Comparison of ENCODE assay signal across 13 cellular contexts in genomic region chr13:38180100-38180499, GRCh38.
A peak's percentile ranks its signal among the peaks of the same experiment; 100 is the strongest.
DNase-seq lines count a peak whose midpoint lies in the region; ATAC-seq and TF ChIP-seq lines count a peak whose summit lies in the region.
"Had no signal": no experiment of that assay in that cellular context is flagged by ENCODE, and none has a peak within 500 bp of the region (broad histone marks: within the 10 kb centered on the region; RNA-seq: fewer than 3 reads in every experiment).

No MANE protein-coding gene starts in this region.

- H3K27me3 ChIP-seq in ACC112 (ENCODE audit: insufficient read depth, low read length) (no peaks in the 10 kb centered on the region), SK-N-SH (ENCODE audit: insufficient read depth) (no peaks in the 10 kb centered on the region)
- H3K27me3 ChIP-seq: cardiac muscle cell had no signal

- peak overlapping the region in 2 of 3 donors; percentile 59 to 70 for H3K4me3 Mint-ChIP-seq in T-cell
- H3K4me3 Mint-ChIP-seq in CD14-positive monocyte: no peak overlapping the region
- H3K4me3 Mint-ChIP-seq: nephron had no signal

- H3K36me3 ChIP-seq in ACC112 (ENCODE audit: insufficient read depth, low read length): no peaks in the 10 kb centered on the region
- no peaks in the 10 kb centered on the region for H3K36me3 ChIP-seq in SK-N-SH (replicated peaks in 1 of 2; ENCODE audit: control insufficient read depth in 1 of 2, insufficient read depth in 2 of 2, low read length in 1 of 2)
- H3K36me3 ChIP-seq: cardiac muscle cell, HAP-1 had no signal

- H4K20me1 ChIP-seq in SK-N-SH (ENCODE audit: insufficient read depth): no peaks in the 10 kb centered on the region

- no peaks in the 10 kb centered on the region for H3K9me2 ChIP-seq in SK-N-SH

- whole genome bisulfite sequencing in SK-N-SH (ENCODE audit: low lambda C conversion rate): 3% methylated on average over 1 of the region's 1 CpG

- POLR2A ChIA-PET in T-cell (lab: Charles Lee): no interaction called here
- POLR2A ChIA-PET in SK-N-SH (lab: Yijun Ruan, JAX): no interaction called here

- H3K36me3 Mint-ChIP-seq in T-cell: no peaks in the 10 kb centered on the region
- no peaks in the 10 kb centered on the region for H3K36me3 Mint-ChIP-seq in CD14-positive monocyte
- H3K36me3 Mint-ChIP-seq: IgD-negative memory B cell had no signal

- H3K9ac ChIP-seq in SK-N-SH: no peak overlapping the region

- no peaks in the 10 kb centered on the region for H3K27me3 Mint-ChIP-seq in T-cell
- peaks cover 0 to 3% (median 0%) of the 10 kb centered on the region in 3 donors for H3K27me3 Mint-ChIP-seq in CD14-positive monocyte (ENCODE audit: low read depth in 3 of 3)
- H3K27me3 Mint-ChIP-seq: IgD-negative memory B cell had no signal

- TF ChIP-seq CTCF in CD14-positive monocyte (IDR thresholded peaks at IDR 0.05) (no peak), SK-N-SH (IDR thresholded peaks at IDR 0.05) (no peak)

- no peak overlapping the region; the same call in 1 of the 2 replicates for H3K4me2 ChIP-seq in SK-N-SH

- intact Hi-C loops in CD14-positive monocyte (cut with micrococcal nuclease): no loop called here

- CTCF ChIA-PET in T-cell (lab: Charles Lee): no interaction called here
- CTCF ChIA-PET in SK-N-SH (lab: Yijun Ruan, JAX): no interaction called here

- H2AFZ ChIP-seq in ACC112 (ENCODE audit: low read length, unreplicated experiment): peak overlapping the region; percentile 90
- no peak overlapping the region for H2AFZ ChIP-seq in SK-N-SH (ENCODE audit: low read depth)

- no peak for ATAC-seq in T-cell (replicated peaks in 1 of 4)

- DNase-seq in ELR (ENCODE audit: low read depth) (peak; percentile 20), T-cell (no peak), epithelial cell of prostate (ENCODE audit: low read depth, low spot score) (peak; percentile 10), NAMALWA (ENCODE audit: low spot score) (no peak), CD14-positive monocyte (ENCODE audit: low spot score) (no peak), SK-N-SH (no peak), DMS153 (lab: John Stamatoyannopoulos, UW) (no peak)
- DNase-seq: NCI-H2029 had no signal

- TF ChIP-seq RAD21 in SK-N-SH (IDR thresholded peaks at IDR 0.05; ENCODE audit: low read length): no peak

- H3K79me2 ChIP-seq in ACC112 (ENCODE audit: control insufficient read depth, insufficient read depth, low read length, unreplicated experiment) (no peaks in the 10 kb centered on the region), SK-N-SH (ENCODE audit: insufficient read depth) (no peaks in the 10 kb centered on the region)

- H3K27ac Mint-ChIP-seq in T-cell (no peak overlapping the region), CD14-positive monocyte (no peak overlapping the region)
- H3K27ac Mint-ChIP-seq: nephron had no signal

- H3K4me3 ChIP-seq in ACC112 (ENCODE audit: low read depth, low read length) (peak overlapping the region; percentile 64), SK-N-SH (ENCODE audit: low read depth in 2 of 2, low read length in 1 of 2) (no peak overlapping the region)
- H3K4me3 ChIP-seq: cardiac muscle cell, HAP-1 had no signal

- peaks cover 16 to 22% (median 17%) of the 10 kb centered on the region in 3 donors for H3K4me1 Mint-ChIP-seq in T-cell
- peaks cover 6% of the 10 kb centered on the region for H3K4me1 Mint-ChIP-seq in CD14-positive monocyte
- H3K4me1 Mint-ChIP-seq: nephron had no signal

- no peaks in the 10 kb centered on the region for H3K9me3 ChIP-seq in SK-N-SH
- H3K9me3 ChIP-seq: HAP-1 had no signal

- peaks cover 16% of the 10 kb centered on the region for H3K4me1 ChIP-seq in ACC112 (ENCODE audit: control insufficient read depth, insufficient read depth, low read length, unreplicated experiment)
- no peaks in the 10 kb centered on the region for H3K4me1 ChIP-seq in SK-N-SH (ENCODE audit: control insufficient read depth in 1 of 2, insufficient read depth in 2 of 2, low read depth in 1 of 2, low read length in 1 of 2)

- H3K27ac ChIP-seq in ACC112 (ENCODE audit: low read depth, low read length) (peak overlapping the region; percentile 47), epithelial cell of prostate (peak overlapping the region; percentile 26), SK-N-SH (ENCODE audit: low read depth in 2 of 2, low read length in 1 of 2) (no peak overlapping the region)
- H3K27ac ChIP-seq: cardiac muscle cell had no signal

- no peaks in the 10 kb centered on the region for H3F3A ChIP-seq in SK-N-SH (replicated peaks; ENCODE audit: insufficient read depth)

- TF ChIP-seq EP300 in SK-N-SH (IDR thresholded peaks at IDR 0.05; ENCODE audit: borderline replicate concordance in 1 of 2, low read depth in 1 of 2, low read length in 1 of 2): no peak

- H3K9me3 Mint-ChIP-seq in T-cell (no peaks in the 10 kb centered on the region), CD14-positive monocyte (peaks cover 0 to 4% (median 0%) of the 10 kb centered on the region in 7 donors)
- H3K9me3 Mint-ChIP-seq: nephron had no signal

TF ChIP-seq in SK-N-SH, 30 proteins besides CTCF, POLR2A, EP300 and RAD21:
- TF ChIP-seq JUND (IDR thresholded peaks at IDR 0.05) (no peak), CHD2 (IDR thresholded peaks at IDR 0.05; ENCODE audit: low read length, partially characterized antibody) (no peak), FOSL2 (IDR thresholded peaks at IDR 0.05; ENCODE audit: borderline replicate concordance, low read depth) (no peak)
- TF ChIP-seq, protein P1, sequence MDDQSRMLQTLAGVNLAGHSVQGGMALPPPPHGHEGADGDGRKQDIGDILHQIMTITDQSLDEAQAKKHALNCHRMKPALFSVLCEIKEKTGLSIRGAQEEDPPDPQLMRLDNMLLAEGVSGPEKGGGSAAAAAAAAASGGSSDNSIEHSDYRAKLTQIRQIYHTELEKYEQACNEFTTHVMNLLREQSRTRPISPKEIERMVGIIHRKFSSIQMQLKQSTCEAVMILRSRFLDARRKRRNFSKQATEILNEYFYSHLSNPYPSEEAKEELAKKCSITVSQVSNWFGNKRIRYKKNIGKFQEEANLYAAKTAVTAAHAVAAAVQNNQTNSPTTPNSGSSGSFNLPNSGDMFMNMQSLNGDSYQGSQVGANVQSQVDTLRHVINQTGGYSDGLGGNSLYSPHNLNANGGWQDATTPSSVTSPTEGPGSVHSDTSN (IDR thresholded peaks at IDR 0.05): no peak

Comparison
In these comparisons a context has a peak if more than half of its experiments do, and no peak if none do; other contexts are left out.
1. H3K27ac ChIP-seq: peak in ACC112 (single experiment) and epithelial cell of prostate (single experiment); none in SK-N-SH (0 of 2).
2. DNase-seq: peak in ELR (single experiment) and epithelial cell of prostate (single experiment); none in T-cell (0 of 34), NAMALWA (single experiment), CD14-positive monocyte (single experiment), SK-N-SH (single experiment) and DMS153 (single experiment).
3. H3K4me3 Mint-ChIP-seq: peak in T-cell (2 of 3); none in CD14-positive monocyte (0 of 2).